In genomic region chr20:37345339-37346231, GRCh38 we compare ENCODE assay signal across 1 cellular context.
TF ChIP-seq lines count a peak whose summit lies in the region.

Gene SRC, plus strand, starts transcription at chr20:37346140. Its CDS starts 38,014 bp downstream, at chr20:37384154.

TF ChIP-seq in H1, 55 proteins besides CTCF, POLR2A, EP300 and RAD21 (continued from another document):
- TF ChIP-seq POLR2AphosphoS5 (IDR thresholded peaks at IDR 0.05; ENCODE audit: low read depth, low read length) (peak; percentile 50), TAF1 (IDR thresholded peaks at IDR 0.05; ENCODE audit: low read depth, low read length) (peak; percentile 87), RBBP5 (IDR thresholded peaks at IDR 0.05; ENCODE audit: borderline replicate concordance, low read depth, low read length) (no peak; the same call in 1 of the 2 replicates), EZH2 (IDR thresholded peaks at IDR 0.05; ENCODE audit: low read depth, low read length, severe bottlenecking) (no peak)
